ENCODE assay signal across 8 cellular contexts in genomic region chr13:50529154-50529882, GRCh38.
A peak's percentile ranks its signal among the peaks of the same experiment; 100 is the strongest.
DNase-seq lines count a peak whose midpoint lies in the region; ATAC-seq and TF ChIP-seq lines count a peak whose summit lies in the region.

No MANE protein-coding gene starts in this region.

- no peaks in the 10 kb centered on the region for H3K36me3 ChIP-seq in mucosa of descending colon (ENCODE audit: low read depth)

- intact Hi-C loops in mucosa of descending colon (cut with DNase I, micrococcal nuclease), result no loop called here

- ATAC-seq in SK-N-SH treated with all-trans-retinoic acid at 6 μM for 48 hours (peak; percentile 74), mucosa of descending colon (peak; percentile 90), HG02884 (IDR thresholded peaks at IDR 0.05; ENCODE audit: unreplicated experiment) (no peak), GM18519 (IDR thresholded peaks at IDR 0.05; ENCODE audit: low FRiP score, unreplicated experiment) (no peak)

- peak overlapping the region; percentile 56 for H3K27ac ChIP-seq in C4-2B

- no peaks in the 10 kb centered on the region for H3K9me3 ChIP-seq in mucosa of descending colon

- in situ Hi-C loops in KBM-7 (cut with MboI; ENCODE audit: low pct_unique_long_range_greater_than_20kb, low sequenced_read_pairs), result no loop called here

- DNase-seq in KBM-7, result peak; percentile 95
- DNase-seq in epithelial cell of esophagus (ENCODE audit: low read depth), result peak; percentile 89
- peak; percentile 88 to 91 (median 89) for DNase-seq in mucosa of descending colon
- peak; percentile 87 for DNase-seq in ureter (ENCODE audit: low spot score)

- H3K4me1 ChIP-seq in mucosa of descending colon (ENCODE audit: low read depth), result peaks cover 20% of the 10 kb centered on the region

- H3K4me3 ChIP-seq in epithelial cell of esophagus (ENCODE audit: low read length) (no peak overlapping the region), mucosa of descending colon (no peak overlapping the region)

- no peak for TF ChIP-seq CTCF in C4-2B (conservative IDR thresholded peaks at IDR 0.05)
- TF ChIP-seq CTCF in epithelial cell of esophagus (IDR thresholded peaks at IDR 0.05; ENCODE audit: insufficient read depth, low read depth, low read length, missing control alignments), result no peak
- TF ChIP-seq CTCF in mucosa of descending colon (IDR thresholded peaks at IDR 0.05), result no peak

TF ChIP-seq in SK-N-SH treated with all-trans-retinoic acid at 6 μM for 48 hours, 23 proteins besides CTCF, POLR2A, EP300 and RAD21:
- TF ChIP-seq GLIS3 (CRISPR knock-in tag; IDR thresholded peaks at IDR 0.05) (peak; percentile 25; the same call in 1 of the 2 replicates), OSR1 (CRISPR knock-in tag; IDR thresholded peaks at IDR 0.05) (0 out of 2 replicates have a peak, but pooled peaks have one; percentile 16), CSDC2 (CRISPR knock-in tag; IDR thresholded peaks at IDR 0.05) (peak; percentile 64; the same call in 1 of the 2 replicates), ZFP3 (CRISPR knock-in tag; IDR thresholded peaks at IDR 0.05) (peak; percentile 78), CREB5 (CRISPR knock-in tag; IDR thresholded peaks at IDR 0.05; ENCODE audit: low read depth) (no peak), ISL1 (CRISPR knock-in tag; IDR thresholded peaks at IDR 0.05) (no peak; the same call in 1 of the 2 replicates), ARNTL (CRISPR knock-in tag; IDR thresholded peaks at IDR 0.05; ENCODE audit: borderline replicate concordance, low read depth) (0 out of 2 replicates have a peak, but pooled peaks have one; percentile 14), ZFP30 (CRISPR knock-in tag; IDR thresholded peaks at IDR 0.05) (0 out of 2 replicates have a peak, but pooled peaks have one; percentile 8)
TF ChIP-seq in SK-N-SH treated with all-trans-retinoic acid at 6 μM for 48 hours: peak in this region for 6.

Comparison
In these comparisons a context has a peak if more than half of its experiments do, and no peak if none do; other contexts are left out.
1. ATAC-seq: peak in SK-N-SH treated with all-trans-retinoic acid at 6 μM for 48 hours (single experiment) and mucosa of descending colon (single experiment); none in HG02884 (single experiment) and GM18519 (single experiment).
2. Peak in every context shown above with its lines, with median percentiles within 50 percentile points of each other: DNase-seq.